Comparison of ENCODE assay signal across 20 cellular contexts in the genomic region with DNA sequence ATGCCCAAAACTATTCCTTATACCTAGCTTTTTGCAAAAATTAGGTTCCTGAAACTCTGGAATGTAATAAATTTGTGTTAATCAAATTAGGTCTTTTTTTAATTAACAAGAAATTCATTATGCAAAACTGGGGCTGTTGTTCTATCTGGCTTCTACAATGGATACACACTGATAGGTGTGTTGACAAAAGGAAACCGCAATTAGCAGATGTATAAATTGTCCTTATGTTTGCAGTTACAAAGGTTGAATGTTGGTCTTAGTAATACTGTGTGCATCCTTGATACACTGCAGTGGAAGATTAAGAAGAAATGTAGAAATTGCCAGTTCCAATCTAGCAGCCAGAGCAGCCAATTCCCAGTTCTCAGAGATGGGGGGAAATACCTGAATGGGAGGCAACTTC.
"Had no signal": no experiment of that assay in that cellular context is flagged by ENCODE, and none has a peak within 500 bp of the region (broad histone marks: within the 10 kb centered on the region; RNA-seq: fewer than 3 reads in every experiment).

No MANE protein-coding gene starts in this region.

- H3K36me3 ChIP-seq: MG63, Peyer's patch had no signal

- H3K9me3 ChIP-seq: body of pancreas, Peyer's patch had no signal

- H3K36me3 Mint-ChIP-seq: activated naive CD4-positive, alpha-beta T cell treated with anti-CD3 and anti-CD28 coated beads, Interleukin-2, amount 50 U/mL, for 24 hours; IgD-negative memory B cell had no signal

- H3K27ac ChIP-seq: body of pancreas, RWPE1 had no signal

- H3K27me3 ChIP-seq: body of pancreas, MG63, Peyer's patch had no signal

- H3K27me3 Mint-ChIP-seq: activated CD8-positive, alpha-beta T cell treated with anti-CD3 and anti-CD28 coated beads for 36 hours; activated naive CD4-positive, alpha-beta T cell treated with anti-CD3 and anti-CD28 coated beads, Interleukin-2, amount 50 U/mL, for 24 hours had no signal

- H3K4me3 Mint-ChIP-seq: activated CD8-positive, alpha-beta T cell treated with anti-CD3 and anti-CD28 coated beads for 36 hours; activated naive CD4-positive, alpha-beta T cell treated with anti-CD3 and anti-CD28 coated beads, Interleukin-2, amount 50 U/mL, for 24 hours; activated T-cell treated with anti-CD3 and anti-CD28 coated beads, Interleukin-2, amount 50 U/mL, for 72 hours; central memory CD8-positive, alpha-beta T cell; IgD-negative memory B cell; T-helper 1 cell treated with Interleukin-12 subunit alpha and Interleukin-12 subunit beta and Interleukin-4 antibody, amounts not matched to agents 30 μg/mL and 1 μg/mL, for 36 hours had no signal

- DNase-seq: activated CD4-positive, alpha-beta T cell treated with anti-CD3 and anti-CD28 coated beads for 4 hours; activated CD8-positive, alpha-beta memory T cell treated with anti-CD3 and anti-CD28 coated beads, Interleukin-2, amount 50 U/mL, for 4 hours; activated CD8-positive, alpha-beta T cell treated with anti-CD3 and anti-CD28 coated beads for 36 hours; activated naive CD4-positive, alpha-beta T cell; activated T-cell treated with anti-CD3 and anti-CD28 coated beads, Interleukin-2, amount 50 U/mL, for 72 hours; aorta; body of pancreas; MG63; MV-4-11; NCI-H1105; NCI-H1436; NCI-H187 treated with DMSO at 0.1 percent for 48 hours; NCI-H2107; NCI-H774; Peyer's patch had no signal

- H3K4me3 ChIP-seq: body of pancreas, MG63, Peyer's patch had no signal

- H3K27ac Mint-ChIP-seq: activated CD8-positive, alpha-beta T cell treated with anti-CD3 and anti-CD28 coated beads for 36 hours; activated naive CD4-positive, alpha-beta T cell treated with anti-CD3 and anti-CD28 coated beads, Interleukin-2, amount 50 U/mL, for 24 hours; activated T-cell treated with anti-CD3 and anti-CD28 coated beads, Interleukin-2, amount 50 U/mL, for 72 hours; IgD-negative memory B cell; T-helper 1 cell treated with Interleukin-12 subunit alpha and Interleukin-12 subunit beta and Interleukin-4 antibody, amounts not matched to agents 30 μg/mL and 1 μg/mL, for 36 hours had no signal

- H3K4me1 Mint-ChIP-seq: central memory CD8-positive, alpha-beta T cell had no signal

- H3K4me1 ChIP-seq: Peyer's patch had no signal
